30 cellular contexts compared by ENCODE assay signal in the genomic region with DNA sequence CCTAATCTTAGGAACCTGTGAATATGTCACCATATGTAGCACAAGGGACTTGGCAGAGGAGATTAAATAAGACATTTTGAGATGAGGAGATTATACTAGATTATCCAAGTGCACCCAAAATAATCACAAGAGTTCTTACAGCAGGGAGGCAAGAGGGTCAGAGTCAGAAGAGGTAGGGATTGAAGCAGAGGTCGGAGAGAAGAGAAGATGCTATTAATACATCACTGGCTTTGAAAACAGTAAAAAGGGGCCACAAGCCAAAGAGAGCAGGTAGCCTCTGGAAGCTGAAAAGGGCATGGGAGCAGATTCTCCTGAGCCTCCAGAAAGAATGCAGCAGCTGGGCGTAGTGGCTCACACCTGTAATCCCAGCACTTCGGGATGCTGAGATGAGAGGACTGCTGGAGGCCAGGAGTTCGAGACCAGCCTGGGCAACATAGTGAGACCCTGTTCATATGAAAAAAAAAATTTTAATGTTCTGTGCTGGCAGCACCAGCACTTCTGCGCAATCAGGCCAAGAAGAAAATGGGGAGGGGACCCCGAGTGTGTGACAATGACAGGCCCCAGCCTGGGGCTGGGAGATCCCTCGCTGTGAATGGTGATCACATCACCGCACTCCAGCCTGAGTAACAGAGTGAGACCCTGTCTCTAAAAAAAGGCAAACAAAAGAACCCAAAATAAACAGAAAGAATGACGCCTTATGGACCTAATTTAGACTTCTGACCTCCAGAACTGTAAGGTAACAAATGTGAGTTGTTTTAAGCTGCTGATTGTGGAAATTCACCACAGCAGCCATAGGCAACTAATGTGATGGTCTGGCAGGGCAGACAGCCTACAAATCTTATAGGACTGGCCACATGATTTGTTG.
"Had no signal": no experiment of that assay in that cellular context is flagged by ENCODE, and none has a peak within 500 bp of the region (broad histone marks: within the 10 kb centered on the region; RNA-seq: fewer than 3 reads in every experiment).

No MANE protein-coding gene starts in this region.

- DNase-seq: naive thymus-derived CD4-positive, alpha-beta T cell; natural killer cell; occipital lobe; ovary; posterior cingulate gyrus; right cardiac atrium; spleen; stimulated activated CD4-positive, alpha-beta T cell treated with anti-CD3 and anti-CD28 coated beads, Interleukin-12 subunit alpha, Interleukin-12 subunit beta, amount 100 ng/mL, for 4 hours; stimulated activated CD4-positive, alpha-beta T cell treated with anti-CD3 and anti-CD28 coated beads, Interleukin-2, amount 100 ng/mL, for 24 hours; stimulated activated CD4-positive, alpha-beta T cell treated with anti-CD3 and anti-CD28 coated beads, Interleukin-2, amount 100 ng/mL, for 48 hours; stimulated activated CD4-positive, alpha-beta T cell treated with anti-CD3 and anti-CD28 coated beads, Interleukin-4, amount 100 ng/mL, for 24 hours; stimulated activated naive B cell treated with anti-CD40 and anti-IgM and Interleukin-4, amounts not matched to agents 10 μg/mL and 1 μg/mL and 100 μg/mL, for 72 hours; stimulated activated naive CD4-positive, alpha-beta T cell treated with Interleukin-2 at 50 U/mL for 16 hours; stomach; thyroid gland; trophoblast cell; upper lobe of left lung had no signal

- H3K4me2 ChIP-seq: neural progenitor cell, smooth muscle cell had no signal

- H3K27ac Mint-ChIP-seq: naive thymus-derived CD4-positive, alpha-beta T cell; natural killer cell; nephron; neural progenitor cell; stimulated activated effector memory CD8-positive, alpha-beta T cell treated with anti-CD3 and anti-CD28 coated beads, Interleukin-12 subunit alpha, Interleukin-12 subunit beta, amount 100 ng/mL, for 72 hours; stimulated activated naive B cell treated with anti-CD40 and anti-IgM and Interleukin-4, amounts not matched to agents 10 μg/mL and 1 μg/mL and 100 μg/mL, for 72 hours; stimulated activated naive CD8-positive, alpha-beta T cell treated with anti-CD3 and anti-CD28 coated beads, Interleukin-15, Interleukin-2, amounts not matched to agents 100 ng/mL and 50 ng/mL, for 24 hours had no signal

- H3K9ac ChIP-seq: neural progenitor cell, parathyroid adenoma had no signal

- H3K79me2 ChIP-seq: parathyroid adenoma had no signal

- ATAC-seq: naive thymus-derived CD4-positive, alpha-beta T cell; natural killer cell; sciatic nerve; stimulated activated effector memory CD8-positive, alpha-beta T cell treated with anti-CD3 and anti-CD28 coated beads, Interleukin-12 subunit alpha, Interleukin-12 subunit beta, amount 100 ng/mL, for 72 hours; stimulated activated naive B cell treated with anti-CD40 and anti-IgM and Interleukin-4, amounts not matched to agents 10 μg/mL and 1 μg/mL and 100 μg/mL, for 72 hours had no signal

- H3K4me1 Mint-ChIP-seq: natural killer cell; nephron; stimulated activated effector memory CD8-positive, alpha-beta T cell treated with anti-CD3 and anti-CD28 coated beads, Interleukin-12 subunit alpha, Interleukin-12 subunit beta, amount 100 ng/mL, for 72 hours; stimulated activated naive B cell treated with anti-CD40 and anti-IgM and Interleukin-4, amounts not matched to agents 10 μg/mL and 1 μg/mL and 100 μg/mL, for 72 hours had no signal

- H3K27ac ChIP-seq: neural progenitor cell, ovary, parathyroid adenoma, skin epidermis, spleen, stomach, thoracic aorta, thyroid gland, tibial nerve, upper lobe of left lung, vagina had no signal

- H3K36me3 Mint-ChIP-seq: natural killer cell; neural progenitor cell; stimulated activated effector memory CD8-positive, alpha-beta T cell treated with anti-CD3 and anti-CD28 coated beads, Interleukin-12 subunit alpha, Interleukin-12 subunit beta, amount 100 ng/mL, for 72 hours had no signal

- H3K9me3 ChIP-seq: ovary, prostate gland, thoracic aorta, thyroid gland, vagina had no signal

- FAIRE-seq: urothelium cell line had no signal

- H2AFZ ChIP-seq: neural progenitor cell, parathyroid adenoma had no signal

- H3K36me3 ChIP-seq: neural progenitor cell, ovary, prostate gland, spleen, stomach, thoracic aorta, thyroid gland, tibial nerve, upper lobe of left lung, vagina had no signal

- H3K4me3 Mint-ChIP-seq: naive thymus-derived CD4-positive, alpha-beta T cell; natural killer cell; nephron; stimulated activated effector memory CD8-positive, alpha-beta T cell treated with anti-CD3 and anti-CD28 coated beads, Interleukin-12 subunit alpha, Interleukin-12 subunit beta, amount 100 ng/mL, for 72 hours; stimulated activated naive B cell treated with anti-CD40 and anti-IgM and Interleukin-4, amounts not matched to agents 10 μg/mL and 1 μg/mL and 100 μg/mL, for 72 hours; stimulated activated naive CD8-positive, alpha-beta T cell treated with anti-CD3 and anti-CD28 coated beads, Interleukin-15, Interleukin-2, amounts not matched to agents 100 ng/mL and 50 ng/mL, for 24 hours had no signal

- H3K27me3 ChIP-seq: neural progenitor cell, ovary, spleen, stomach, thyroid gland, tibial nerve, upper lobe of left lung, vagina had no signal

- H3K4me3 ChIP-seq: neural progenitor cell, ovary, prostate gland, skin epidermis, smooth muscle cell, spleen, stomach, thoracic aorta, thyroid gland, tibial nerve, upper lobe of left lung, vagina had no signal

- H3K4me1 ChIP-seq: neural progenitor cell, parathyroid adenoma, spleen, stomach, tibial nerve, upper lobe of left lung had no signal
